1 cellular context compared by ENCODE assay signal in the genomic region with DNA sequence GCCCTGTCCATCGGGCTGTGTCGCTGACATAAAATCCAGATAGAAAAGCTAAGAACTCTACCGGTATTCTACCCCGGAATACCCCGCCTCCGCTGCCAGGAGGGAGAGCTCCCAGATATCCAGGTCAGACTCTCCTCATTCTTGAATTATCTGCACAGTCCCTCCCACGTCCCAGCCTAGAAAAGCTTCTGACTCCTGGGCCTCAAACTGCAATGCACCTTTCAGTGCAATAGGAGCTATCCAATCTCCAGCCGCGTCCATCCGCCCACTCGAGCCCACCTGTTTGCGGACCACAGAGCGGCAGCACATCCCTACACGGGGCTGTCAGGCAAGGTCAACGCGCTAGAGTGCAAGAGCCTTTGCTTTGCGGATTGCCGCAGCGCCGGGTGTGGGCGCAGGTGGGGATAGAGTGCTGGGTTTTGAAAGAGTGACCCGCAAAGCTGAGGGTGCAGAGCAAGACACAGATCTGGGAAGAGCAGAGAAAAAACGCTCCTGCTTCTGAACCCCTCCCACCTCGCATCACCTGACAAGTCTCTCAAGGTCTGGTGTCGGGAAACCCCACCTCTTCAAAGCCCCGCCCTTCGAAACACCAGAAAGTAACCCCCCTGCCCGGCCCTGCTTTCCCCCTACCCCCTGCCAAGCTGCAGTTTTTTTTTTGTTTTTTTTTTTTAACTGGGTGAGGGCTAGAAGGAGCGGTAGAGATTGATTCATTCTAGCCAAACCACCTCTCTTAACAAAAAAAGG.
TF ChIP-seq lines count a peak whose summit lies in the region.

No MANE protein-coding gene starts in this region.

TF ChIP-seq in WTC11, 78 proteins besides CTCF, POLR2A, EP300 and RAD21 (continued from another document):
- TF ChIP-seq, protein P1, sequence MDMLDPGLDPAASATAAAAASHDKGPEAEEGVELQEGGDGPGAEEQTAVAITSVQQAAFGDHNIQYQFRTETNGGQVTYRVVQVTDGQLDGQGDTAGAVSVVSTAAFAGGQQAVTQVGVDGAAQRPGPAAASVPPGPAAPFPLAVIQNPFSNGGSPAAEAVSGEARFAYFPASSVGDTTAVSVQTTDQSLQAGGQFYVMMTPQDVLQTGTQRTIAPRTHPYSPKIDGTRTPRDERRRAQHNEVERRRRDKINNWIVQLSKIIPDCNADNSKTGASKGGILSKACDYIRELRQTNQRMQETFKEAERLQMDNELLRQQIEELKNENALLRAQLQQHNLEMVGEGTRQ (CRISPR knock-in tag; IDR thresholded peaks at IDR 0.05) = peak; percentile 77
- TF ChIP-seq, protein P2, sequence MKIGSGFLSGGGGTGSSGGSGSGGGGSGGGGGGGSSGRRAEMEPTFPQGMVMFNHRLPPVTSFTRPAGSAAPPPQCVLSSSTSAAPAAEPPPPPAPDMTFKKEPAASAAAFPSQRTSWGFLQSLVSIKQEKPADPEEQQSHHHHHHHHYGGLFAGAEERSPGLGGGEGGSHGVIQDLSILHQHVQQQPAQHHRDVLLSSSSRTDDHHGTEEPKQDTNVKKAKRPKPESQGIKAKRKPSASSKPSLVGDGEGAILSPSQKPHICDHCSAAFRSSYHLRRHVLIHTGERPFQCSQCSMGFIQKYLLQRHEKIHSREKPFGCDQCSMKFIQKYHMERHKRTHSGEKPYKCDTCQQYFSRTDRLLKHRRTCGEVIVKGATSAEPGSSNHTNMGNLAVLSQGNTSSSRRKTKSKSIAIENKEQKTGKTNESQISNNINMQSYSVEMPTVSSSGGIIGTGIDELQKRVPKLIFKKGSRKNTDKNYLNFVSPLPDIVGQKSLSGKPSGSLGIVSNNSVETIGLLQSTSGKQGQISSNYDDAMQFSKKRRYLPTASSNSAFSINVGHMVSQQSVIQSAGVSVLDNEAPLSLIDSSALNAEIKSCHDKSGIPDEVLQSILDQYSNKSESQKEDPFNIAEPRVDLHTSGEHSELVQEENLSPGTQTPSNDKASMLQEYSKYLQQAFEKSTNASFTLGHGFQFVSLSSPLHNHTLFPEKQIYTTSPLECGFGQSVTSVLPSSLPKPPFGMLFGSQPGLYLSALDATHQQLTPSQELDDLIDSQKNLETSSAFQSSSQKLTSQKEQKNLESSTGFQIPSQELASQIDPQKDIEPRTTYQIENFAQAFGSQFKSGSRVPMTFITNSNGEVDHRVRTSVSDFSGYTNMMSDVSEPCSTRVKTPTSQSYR (CRISPR knock-in tag; IDR thresholded peaks at IDR 0.05) = no peak
- TF ChIP-seq ZNF423 (CRISPR knock-in tag; IDR thresholded peaks at IDR 0.05) = no peak
- peak; percentile 57; the same call in 1 of the 2 replicates for TF ChIP-seq USF1 (CRISPR knock-in tag; IDR thresholded peaks at IDR 0.05)
- no peak for TF ChIP-seq ZSCAN18 (CRISPR knock-in tag; IDR thresholded peaks at IDR 0.05)
- peak; percentile 30; the same call in 1 of the 2 replicates for TF ChIP-seq SP1 (CRISPR knock-in tag; conservative IDR thresholded peaks at IDR 0.05)
